8 cellular contexts compared by ENCODE assay signal in genomic region chrX:11111947-11112346, GRCh38. TPM values are rescaled to one million over a fixed set of nuclear protein-coding genes. Genes with fewer than 3 reads are reported as not detected.
A peak's percentile ranks its signal among the peaks of the same experiment; 100 is the strongest.
DNase-seq lines count a peak whose midpoint lies in the region; ATAC-seq, FAIRE-seq and TF ChIP-seq lines count a peak whose summit lies in the region.

No MANE protein-coding gene starts in this region.

- peak overlapping the region; percentile 99 for H4K8ac ChIP-seq in trophoblast cell (ENCODE audit: low read depth, low read length)

- H3K9me3 ChIP-seq in Peyer's patch (no peaks in the 10 kb centered on the region), esophagus squamous epithelium (no peaks in the 10 kb centered on the region), trophoblast cell (ENCODE audit: insufficient read depth, low read depth, low read length) (no peaks in the 10 kb centered on the region)

- H3K23ac ChIP-seq in trophoblast cell (ENCODE audit: low read length): no peak overlapping the region

- H2AK5ac ChIP-seq in trophoblast cell (ENCODE audit: low read length): no peak overlapping the region

- CTCF ChIA-PET in Calu3 (lab: Charles Lee): no interaction called here

- ATAC-seq in GM21360 (IDR thresholded peaks at IDR 0.05; ENCODE audit: unreplicated experiment): no peak

- no peak for FAIRE-seq in GM12891 (lab: Jason Lieb, UNC)

- peak overlapping the region; percentile 94 for H3K27ac Mint-ChIP-seq in Calu3 (ENCODE audit: unreplicated experiment)

- intact Hi-C loops in Calu3 (cut with micrococcal nuclease; ENCODE audit: unreplicated experiment): no loop called here
- intact Hi-C loops in esophagus squamous epithelium (cut with DNase I): no loop called here

- TSS peak; percentile 36 for BruUV-seq in Calu3 (replicated peaks; lab: Mats Ljungman, UMichigan)

- H3K4me1 Mint-ChIP-seq in Calu3 (ENCODE audit: low read depth, unreplicated experiment): peaks cover 9% of the 10 kb centered on the region

- 20 to 61% methylated on average over 9 of the region's 9 CpGs for whole genome bisulfite sequencing in esophagus squamous epithelium, 2 donors
- WGBS in trophoblast cell (ENCODE audit: extremely low coverage, insufficient coverage, insufficient read length): no CpG with 5 or more reads among the region's 9 CpGs

- H3K27ac ChIP-seq in Peyer's patch (peak overlapping the region; percentile 84 to 92 (median 86)), esophagus squamous epithelium (peak overlapping the region; percentile 86 to 95 (median 92)), trophoblast cell (ENCODE audit: low read depth, low read length) (no peak overlapping the region)

- no peaks in the 10 kb centered on the region for H3K27me3 Mint-ChIP-seq in Calu3 (ENCODE audit: unreplicated experiment)

- H2AFZ ChIP-seq in trophoblast cell (ENCODE audit: insufficient read depth, low read length, poor library complexity): no peak overlapping the region

- H2BK5ac ChIP-seq in trophoblast cell (ENCODE audit: low read depth, low read length, poor library complexity): no peak overlapping the region

- H3K27me3 ChIP-seq in Peyer's patch (no peaks in the 10 kb centered on the region), esophagus squamous epithelium (no peaks in the 10 kb centered on the region), trophoblast cell (ENCODE audit: insufficient read depth, low read length) (no peaks in the 10 kb centered on the region)

- H3K4me2 ChIP-seq in trophoblast cell (ENCODE audit: low read length): peak overlapping the region; percentile 87

- H3K79me1 ChIP-seq in trophoblast cell (ENCODE audit: low read length): peaks cover 3% of the 10 kb centered on the region

- H3K36me3 ChIP-seq in Peyer's patch (peaks cover 0 to 22% (median 0%) of the 10 kb centered on the region in 3 donors), esophagus squamous epithelium (peaks cover 0 to 32% (median 4%) of the 10 kb centered on the region in 3 donors), trophoblast cell (ENCODE audit: control insufficient read depth in 1 of 2, insufficient read depth in 2 of 2, low read length in 2 of 2) (peaks cover 9 to 17% of the 10 kb centered on the region in 2 experiments)

- H3K14ac ChIP-seq in trophoblast cell (ENCODE audit: low read length): no peak overlapping the region

- TF ChIP-seq CTCF in Calu3 (IDR thresholded peaks at IDR 0.05; ENCODE audit: unreplicated experiment): no peak
- TF ChIP-seq CTCF in Peyer's patch (IDR thresholded peaks at IDR 0.05): no peak
- TF ChIP-seq CTCF in esophagus squamous epithelium (IDR thresholded peaks at IDR 0.05): no peak

- no peaks in the 10 kb centered on the region for H3K9me3 Mint-ChIP-seq in Calu3 (ENCODE audit: low read depth, unreplicated experiment)

- H3K4ac ChIP-seq in trophoblast cell (ENCODE audit: low read depth, low read length): peak overlapping the region; percentile 98

- H3K36me3 Mint-ChIP-seq in Calu3 (ENCODE audit: insufficient read depth, unreplicated experiment): peaks cover 27% of the 10 kb centered on the region

- H3K18ac ChIP-seq in trophoblast cell (ENCODE audit: low read length): no peak overlapping the region

- no peak overlapping the region for H4K91ac ChIP-seq in trophoblast cell (ENCODE audit: low read depth, low read length)

- H3K4me3 Mint-ChIP-seq in Calu3 (ENCODE audit: low read depth, unreplicated experiment): no peak overlapping the region

- H2BK120ac ChIP-seq in trophoblast cell (ENCODE audit: insufficient read depth, low read length, poor library complexity): no peak overlapping the region

- H2BK12ac ChIP-seq in trophoblast cell (ENCODE audit: low read length): no peak overlapping the region

- peak overlapping the region; percentile 61 to 78 (median 65) for H3K4me3 ChIP-seq in Peyer's patch
- H3K4me3 ChIP-seq in esophagus squamous epithelium: peak overlapping the region; percentile 61 to 79 (median 70)
- no peak overlapping the region for H3K4me3 ChIP-seq in trophoblast cell (ENCODE audit: low read depth, low read length)

- peaks cover 0 to 13% (median 0%) of the 10 kb centered on the region in 4 donors for H3K4me1 ChIP-seq in Peyer's patch
- H3K4me1 ChIP-seq in esophagus squamous epithelium: peaks cover 0 to 35% (median 9%) of the 10 kb centered on the region in 3 donors
- peaks cover 0 to 9% of the 10 kb centered on the region in 2 experiments for H3K4me1 ChIP-seq in trophoblast cell (ENCODE audit: control insufficient read depth in 1 of 2, insufficient read depth in 2 of 2, low read length in 2 of 2)

- peaks cover 6% of the 10 kb centered on the region for H3K79me2 ChIP-seq in trophoblast cell (ENCODE audit: control insufficient read depth, insufficient read depth, low read length, poor library complexity)

- TF ChIP-seq POLR2A in Peyer's patch (IDR thresholded peaks at IDR 0.05) (no peak), esophagus squamous epithelium (IDR thresholded peaks at IDR 0.05) (no peak), GM12891 (IDR thresholded peaks at IDR 0.05; ENCODE audit: low read depth, low read length) (no peak)

- H4K12ac ChIP-seq in trophoblast cell (ENCODE audit: low read depth, low read length): no peak overlapping the region

- DNase-seq in Calu3 (no peak), Peyer's patch (no peak), esophagus squamous epithelium (lab: John Stamatoyannopoulos, UW) (no peak), trophoblast cell (no peak), GM12891 (ENCODE audit: insufficient read length, low spot score) (no peak), NCI-H1694 treated with DMSO at 0.1 percent for 48 hours (lab: John Stamatoyannopoulos, UW) (no peak), NCI-H1092 (lab: John Stamatoyannopoulos, UW) (no peak)

- H3K9ac ChIP-seq in trophoblast cell (ENCODE audit: low read length): peak overlapping the region; percentile 95

TF ChIP-seq in GM12891, 5 proteins besides CTCF, POLR2A, EP300 and RAD21:
- TF ChIP-seq SPI1 (IDR thresholded peaks at IDR 0.05; ENCODE audit: low read depth, low read length) (no peak), POU2F2 (IDR thresholded peaks at IDR 0.05; ENCODE audit: low read depth, low read length) (no peak), PAX5 (IDR thresholded peaks at IDR 0.05; ENCODE audit: insufficient read depth, low read length, severe bottlenecking) (no peak), POLR2AphosphoS5 (IDR thresholded peaks at IDR 0.05; ENCODE audit: low read depth, low read length) (no peak), TAF1 (IDR thresholded peaks at IDR 0.05; ENCODE audit: low read depth, low read length) (no peak)

RNA-seq across cellular contexts. Expression of gene HCCS, which starts 0.8 kb away (rescaled TPM):
- total RNA-seq in Calu3 (2022) (47.1 and 49.1 TPM in 2 replicates), Peyer's patch (10 to 100 TPM in 2 of 4 donors, 1 to 10 TPM in 2; 5.8 to 17.0 (median 10.4) TPM), esophagus squamous epithelium (10 to 100 TPM; 10.9 to 17.9 (median 13.5) TPM)
- 27.9 and 28.0 TPM in 2 replicates for polyA plus RNA-seq in trophoblast cell (2013)
- polyA plus RNA-seq in GM12891 (2012; ENCODE audit: low read depth, missing spikeins): 28.5 TPM
